ENCODE assay signal across 10 cellular contexts in the genomic region with DNA sequence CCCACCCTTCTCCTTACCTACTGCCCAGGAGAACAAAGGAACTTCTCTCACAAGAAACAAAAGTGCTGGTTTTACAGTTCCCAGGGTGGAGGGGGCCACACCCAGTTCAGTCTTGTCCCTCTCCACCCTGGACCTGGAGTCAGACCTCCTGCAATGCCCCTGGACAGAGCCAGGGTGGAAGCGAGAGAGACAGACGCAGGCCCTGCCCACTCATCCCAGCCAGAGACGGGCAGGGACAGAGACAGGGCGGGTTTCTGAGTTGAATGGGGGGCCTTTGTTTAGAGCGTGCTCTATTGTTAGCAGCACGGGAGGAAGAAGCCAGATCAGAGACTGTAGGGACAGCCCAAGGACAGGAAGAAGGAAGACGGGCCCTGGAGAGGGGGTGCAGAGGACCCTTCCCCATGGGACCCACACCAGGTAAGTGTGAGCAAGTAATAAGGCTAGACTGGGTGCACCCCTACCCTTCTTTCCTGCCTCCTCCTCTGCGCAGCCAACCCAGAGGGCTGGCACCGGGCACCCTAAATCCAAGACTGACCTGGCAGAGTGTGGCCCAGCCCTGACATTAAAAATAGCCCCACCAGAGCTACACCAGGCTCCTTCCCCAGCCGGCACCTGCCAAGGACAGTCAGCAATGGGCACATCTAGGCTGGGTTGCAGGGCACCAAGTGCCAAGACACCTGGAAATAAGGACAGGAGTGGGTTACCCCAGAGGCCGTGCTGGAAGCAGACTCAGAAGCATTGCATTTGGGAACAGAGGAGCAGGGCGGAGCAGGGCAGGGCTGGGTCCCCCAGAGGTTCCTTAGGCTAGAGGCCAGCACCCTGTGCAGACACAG. TPM values are rescaled to one million over a fixed set of nuclear protein-coding genes. Genes with fewer than 3 reads are reported as not detected.
DNase-seq lines count a peak whose midpoint lies in the region; ATAC-seq and TF ChIP-seq lines count a peak whose summit lies in the region.
"Had no signal": no experiment of that assay in that cellular context is flagged by ENCODE, and none has a peak within 500 bp of the region (broad histone marks: within the 10 kb centered on the region; RNA-seq: fewer than 3 reads in every experiment).

No MANE protein-coding gene starts in this region.

- no peaks in the 10 kb centered on the region for H3K9me3 Mint-ChIP-seq in GM23338
- no peaks in the 10 kb centered on the region for H3K9me3 Mint-ChIP-seq in activated T-helper 1 cell treated with anti-CD3 and anti-CD28 coated beads, Interleukin-12 subunit alpha, Interleukin-12 subunit beta, Interleukin-2, Interleukin-4 antibody, amounts not matched to agents 30 ng/mL and 10 ng/mL and 1 ng/mL, durations not matched to agents 14 hours and 24 hours and 36 hours
- H3K9me3 Mint-ChIP-seq: activated CD4-positive, alpha-beta T cell treated with anti-CD3 and anti-CD28 coated beads, Interleukin-2, amount 10 ng/mL, durations not matched to agents 24 days and 14 days had no signal

- H3K9me3 ChIP-seq in mammary epithelial cell (replicated peaks; ENCODE audit: insufficient read depth, low read length) (no peaks in the 10 kb centered on the region), iPS-20b (ENCODE audit: insufficient read depth, low read depth, low read length) (no peaks in the 10 kb centered on the region), psoas muscle (no peaks in the 10 kb centered on the region)

- WGBS in mammary epithelial cell (ENCODE audit: low coverage, missing lambda C conversion rate), result 29% methylated on average over 10 of the region's 12 CpGs
- WGBS in psoas muscle, 3 donors, result 20 to 25% (median 25%) methylated on average over 11 to 12 of the region's 12 CpGs

- H3K4me2 ChIP-seq in GM23338, result peak overlapping the region; percentile 69
- peak overlapping the region; percentile 46 for H3K4me2 ChIP-seq in mammary epithelial cell (ENCODE audit: insufficient read depth, low read depth, low read length)

- peaks cover 65% of the 10 kb centered on the region for H3K79me2 ChIP-seq in GM23338 (replicated peaks; ENCODE audit: insufficient read depth)
- peaks cover 94% of the 10 kb centered on the region for H3K79me2 ChIP-seq in mammary epithelial cell (ENCODE audit: insufficient read depth, low read length)

- no TSS peak for BruUV-seq in mammary epithelial cell (replicated peaks; lab: Mats Ljungman, UMichigan)

- no peaks in the 10 kb centered on the region for H3K9me2 ChIP-seq in GM23338 (ENCODE audit: insufficient read depth)

- in situ Hi-C loops in mammary epithelial cell (cut with MboI; ENCODE audit: low sequenced_read_pairs in 2 of 2), result no loop called here

- intact Hi-C loops in mammary epithelial cell (cut with micrococcal nuclease), result loop anchor here (1.0 kb wide), 1 partner anchor 9 kb away; no protein-coding TSS in a partner anchor
- intact Hi-C loops in psoas muscle (cut with DNase I), result no loop called here
- intact Hi-C loops in activated T-helper 1 cell treated with anti-CD3 and anti-CD28 coated beads, Interleukin-12 subunit alpha, Interleukin-12 subunit beta, Interleukin-2, Interleukin-4 antibody, amounts not matched to agents 30 ng/mL and 10 ng/mL and 1 ng/mL, durations not matched to agents 14 hours and 24 hours and 36 hours (cut with micrococcal nuclease), result no loop called here

- H2AFZ ChIP-seq in GM23338 (no peak overlapping the region), mammary epithelial cell (ENCODE audit: low read depth, low read length) (no peak overlapping the region)

- ATAC-seq in GM23338 (peak; percentile 70), psoas muscle (peak; percentile 36 to 78 (median 72)), GM18858 (IDR thresholded peaks at IDR 0.05; ENCODE audit: unreplicated experiment) (no peak)

- peaks cover 21% of the 10 kb centered on the region for H3K36me3 Mint-ChIP-seq in GM23338 (ENCODE audit: low read depth)
- H3K36me3 Mint-ChIP-seq in activated T-helper 1 cell treated with anti-CD3 and anti-CD28 coated beads, Interleukin-12 subunit alpha, Interleukin-12 subunit beta, Interleukin-2, Interleukin-4 antibody, amounts not matched to agents 30 ng/mL and 10 ng/mL and 1 ng/mL, durations not matched to agents 14 hours and 24 hours and 36 hours (ENCODE audit: low read depth), result no peaks in the 10 kb centered on the region

- peak overlapping the region; percentile 85 for H3K27ac Mint-ChIP-seq in GM23338
- no peak overlapping the region for H3K27ac Mint-ChIP-seq in activated T-helper 1 cell treated with anti-CD3 and anti-CD28 coated beads, Interleukin-12 subunit alpha, Interleukin-12 subunit beta, Interleukin-2, Interleukin-4 antibody, amounts not matched to agents 30 ng/mL and 10 ng/mL and 1 ng/mL, durations not matched to agents 14 hours and 24 hours and 36 hours
- H3K27ac Mint-ChIP-seq: activated CD4-positive, alpha-beta T cell treated with anti-CD3 and anti-CD28 coated beads, Interleukin-2, amount 10 ng/mL, durations not matched to agents 24 days and 14 days had no signal

- peak overlapping the region; percentile 73 for H3K9ac ChIP-seq in mammary epithelial cell (ENCODE audit: insufficient read depth, low read length)
- peak overlapping the region; percentile 45 for H3K9ac ChIP-seq in iPS-20b (ENCODE audit: low read depth, low read length)

- no peaks in the 10 kb centered on the region for H3K36me3 ChIP-seq in GM23338 (ENCODE audit: insufficient read depth)
- peaks cover 5% of the 10 kb centered on the region for H3K36me3 ChIP-seq in mammary epithelial cell (ENCODE audit: insufficient read depth, low read length)
- H3K36me3 ChIP-seq in iPS-20b (ENCODE audit: insufficient read depth, low read depth, low read length), result peaks cover 21% of the 10 kb centered on the region
- peaks cover 0 to 15% of the 10 kb centered on the region in 2 donors for H3K36me3 ChIP-seq in psoas muscle (ENCODE audit: insufficient read depth in 1 of 2, low read depth in 1 of 2)

- peak overlapping the region; percentile 88; the same call in 1 of the 2 replicates for H3K27ac ChIP-seq in GM23338 (ENCODE audit: low read depth)
- H3K27ac ChIP-seq in mammary epithelial cell (ENCODE audit: insufficient read depth, low read depth, low read length), result peak overlapping the region; percentile 93
- no peak overlapping the region for H3K27ac ChIP-seq in iPS-20b (ENCODE audit: low read length)
- H3K27ac ChIP-seq in psoas muscle, result peak overlapping the region; percentile 80

- peak overlapping the region; percentile 36; the same call in 1 of the 2 replicates for H3K4me3 ChIP-seq in GM23338
- no peak overlapping the region for H3K4me3 ChIP-seq in mammary epithelial cell (replicated peaks in 1 of 3; ENCODE audit: insufficient read depth in 1 of 3, low read depth in 2 of 3, low read length in 3 of 3)
- no peak overlapping the region; the same call in 1 of the 2 replicates for H3K4me3 ChIP-seq in iPS-20b (ENCODE audit: low read length)
- H3K4me3 ChIP-seq in psoas muscle, result peak overlapping the region; percentile 23

- peaks cover 54% of the 10 kb centered on the region for H3K4me1 Mint-ChIP-seq in GM23338
- no peaks in the 10 kb centered on the region for H3K4me1 Mint-ChIP-seq in activated T-helper 1 cell treated with anti-CD3 and anti-CD28 coated beads, Interleukin-12 subunit alpha, Interleukin-12 subunit beta, Interleukin-2, Interleukin-4 antibody, amounts not matched to agents 30 ng/mL and 10 ng/mL and 1 ng/mL, durations not matched to agents 14 hours and 24 hours and 36 hours (ENCODE audit: low read depth)
- H3K4me1 Mint-ChIP-seq: activated CD4-positive, alpha-beta T cell treated with anti-CD3 and anti-CD28 coated beads, Interleukin-2, amount 10 ng/mL, durations not matched to agents 24 days and 14 days had no signal

- H3F3A ChIP-seq in GM23338 (replicated peaks; ENCODE audit: low read depth), result peaks cover 15% of the 10 kb centered on the region; the same call in 1 of the 2 replicates

- H3K4me1 ChIP-seq in GM23338 (ENCODE audit: insufficient read depth), result peaks cover 56% of the 10 kb centered on the region
- H3K4me1 ChIP-seq in mammary epithelial cell (ENCODE audit: insufficient read depth, low read length), result peaks cover 65% of the 10 kb centered on the region
- peaks cover 36% of the 10 kb centered on the region for H3K4me1 ChIP-seq in iPS-20b (ENCODE audit: insufficient read depth, low read length)
- peaks cover 52% of the 10 kb centered on the region for H3K4me1 ChIP-seq in psoas muscle

- CTCF ChIA-PET in mammary epithelial cell (lab: Charles Lee; ENCODE audit: low non-redundant PET), result no interaction called here

- peaks cover 9% of the 10 kb centered on the region for H3K27me3 Mint-ChIP-seq in GM23338 (ENCODE audit: insufficient read depth, low read depth, poor library complexity)
- H3K27me3 Mint-ChIP-seq in activated T-helper 1 cell treated with anti-CD3 and anti-CD28 coated beads, Interleukin-12 subunit alpha, Interleukin-12 subunit beta, Interleukin-2, Interleukin-4 antibody, amounts not matched to agents 30 ng/mL and 10 ng/mL and 1 ng/mL, durations not matched to agents 14 hours and 24 hours and 36 hours (ENCODE audit: insufficient read depth), result no peaks in the 10 kb centered on the region
- H3K27me3 Mint-ChIP-seq: activated CD4-positive, alpha-beta T cell treated with anti-CD3 and anti-CD28 coated beads, Interleukin-2, amount 10 ng/mL, durations not matched to agents 24 days and 14 days had no signal

- H4K20me1 ChIP-seq in GM23338 (replicated peaks; ENCODE audit: insufficient read depth) (peaks cover 4% of the 10 kb centered on the region), mammary epithelial cell (ENCODE audit: insufficient read depth, low read length) (no peaks in the 10 kb centered on the region)

- TF ChIP-seq CTCF in GM23338 (conservative IDR thresholded peaks at IDR 0.05; ENCODE audit: low read depth in 2 of 2) (no peak), mammary epithelial cell (conservative IDR thresholded peaks at IDR 0.05 in 1 of 2, IDR thresholded peaks at IDR 0.05 in 1 of 2; ENCODE audit: extremely low read depth in 1 of 2, insufficient read depth in 1 of 2, low read depth in 1 of 2, low read length in 2 of 2) (no peak), psoas muscle (IDR thresholded peaks at IDR 0.05) (no peak)

- no peak overlapping the region; the same call in 2 of the 3 replicates for H3K4me3 Mint-ChIP-seq in GM23338
- no peak overlapping the region for H3K4me3 Mint-ChIP-seq in activated T-helper 1 cell treated with anti-CD3 and anti-CD28 coated beads, Interleukin-12 subunit alpha, Interleukin-12 subunit beta, Interleukin-2, Interleukin-4 antibody, amounts not matched to agents 30 ng/mL and 10 ng/mL and 1 ng/mL, durations not matched to agents 14 hours and 24 hours and 36 hours
- H3K4me3 Mint-ChIP-seq: activated CD4-positive, alpha-beta T cell treated with anti-CD3 and anti-CD28 coated beads, Interleukin-2, amount 10 ng/mL, durations not matched to agents 24 days and 14 days had no signal

- dilution Hi-C loops in mammary epithelial cell (cut with HindIII; ENCODE audit: low sequenced_read_pairs), result no loop called here

- DNase-seq in GM23338 (ENCODE audit: low spot score), result peak; percentile 68
- DNase-seq in mammary epithelial cell, result peak; percentile 92
- peak in 1 of 2 donors; percentile 83 for DNase-seq in psoas muscle
- no peak for DNase-seq in T-helper 2 cell
- no peak for DNase-seq in stimulated activated naive CD4-positive, alpha-beta T cell treated with Interleukin-2 at 50 U/mL for 16 hours (lab: John Stamatoyannopoulos, UW)
- no peak for DNase-seq in activated T-helper 1 cell treated with anti-CD3 and anti-CD28 coated beads, Interleukin-12 subunit alpha, Interleukin-12 subunit beta, Interleukin-2, Interleukin-4 antibody, amounts not matched to agents 30 ng/mL and 10 ng/mL and 1 ng/mL, durations not matched to agents 14 hours and 24 hours and 36 hours (ENCODE audit: low spot score)
- DNase-seq: activated CD4-positive, alpha-beta T cell treated with anti-CD3 and anti-CD28 coated beads, Interleukin-2, amount 10 ng/mL, durations not matched to agents 24 days and 14 days; central memory CD4-positive, alpha-beta T cell had no signal

- H3K27me3 ChIP-seq in GM23338 (ENCODE audit: insufficient read depth) (no peaks in the 10 kb centered on the region), mammary epithelial cell (ENCODE audit: insufficient read depth, low read length) (no peaks in the 10 kb centered on the region), iPS-20b (ENCODE audit: insufficient read depth, low read length) (no peaks in the 10 kb centered on the region), psoas muscle (ENCODE audit: insufficient read depth in 3 of 3, low read length in 2 of 3) (no peaks in the 10 kb centered on the region)

RNA-seq across cellular contexts. Expression of gene JUP, which starts 10.9 kb away (rescaled TPM):
- total RNA-seq in GM23338 (2014; rRNA removed; shearing (Covaris generic)), result 160 and 177 TPM in 2 replicates
- 45.5 and 47.2 TPM in 2 replicates for polyA plus RNA-seq in GM23338 (2016; fragmentation: Nextera tagmentation; extraction: Ambion mirVana)
- total RNA-seq in mammary epithelial cell, result 100 to 1,000 TPM; 444 to 578 TPM
- polyA plus RNA-seq in mammary epithelial cell, result 223 TPM
- polyA minus RNA-seq in mammary epithelial cell, result 582 TPM
- total RNA-seq in psoas muscle, result 10 to 100 TPM; 19.4 to 55.0 (median 43.5) TPM
- polyA plus RNA-seq in psoas muscle, result 10 to 100 TPM in 2 of 3 donors, 1 to 10 TPM in 1; 9.4 to 30.3 (median 25.8) TPM
- 0.12 and 0.39 TPM in 2 replicates for total RNA-seq in activated T-helper 1 cell treated with anti-CD3 and anti-CD28 coated beads, Interleukin-12 subunit alpha, Interleukin-12 subunit beta, Interleukin-2, Interleukin-4 antibody, amounts not matched to agents 30 ng/mL and 10 ng/mL and 1 ng/mL, durations not matched to agents 14 hours and 24 hours and 36 hours

RNA-seq across cellular contexts. Expression of gene P3H4, which starts 36.1 kb away (rescaled TPM):
- total RNA-seq in GM23338 (2014; rRNA removed; shearing (Covaris generic)), result 27.9 and 33.3 TPM in 2 replicates
- polyA plus RNA-seq in GM23338 (2016; fragmentation: Nextera tagmentation; extraction: Ambion mirVana), result 16.0 and 17.0 TPM in 2 replicates
- 10 to 100 TPM; 30.5 to 42.3 TPM for total RNA-seq in mammary epithelial cell
- 32.7 TPM for polyA plus RNA-seq in mammary epithelial cell
- 6.2 TPM for polyA minus RNA-seq in mammary epithelial cell
- total RNA-seq in psoas muscle, result 1 to 10 TPM; 1.7 to 3.4 (median 2.5) TPM
- polyA plus RNA-seq in psoas muscle, result 1 to 10 TPM in 2 of 3 donors, under 1 TPM in 1; 0.58 to 1.5 (median 1.4) TPM
- total RNA-seq in activated T-helper 1 cell treated with anti-CD3 and anti-CD28 coated beads, Interleukin-12 subunit alpha, Interleukin-12 subunit beta, Interleukin-2, Interleukin-4 antibody, amounts not matched to agents 30 ng/mL and 10 ng/mL and 1 ng/mL, durations not matched to agents 14 hours and 24 hours and 36 hours, result 4.1 and 5.0 TPM in 2 replicates

RNA-seq across cellular contexts. Expression of gene FKBP10, which starts 37.2 kb away (rescaled TPM):
- 137 and 151 TPM in 2 replicates for total RNA-seq in GM23338 (2014; rRNA removed; shearing (Covaris generic))
- polyA plus RNA-seq in GM23338 (2016; fragmentation: Nextera tagmentation; extraction: Ambion mirVana) (26.2 and 32.2 TPM in 2 replicates), mammary epithelial cell (99.6 TPM), psoas muscle (1 to 10 TPM; 3.9 to 5.8 (median 4.7) TPM)
- total RNA-seq in mammary epithelial cell (100 to 1,000 TPM; 131 to 137 TPM), psoas muscle (1 to 10 TPM; 5.4 to 9.5 (median 6.8) TPM)
- polyA minus RNA-seq in mammary epithelial cell, result 46.0 TPM
- total RNA-seq in activated T-helper 1 cell treated with anti-CD3 and anti-CD28 coated beads, Interleukin-12 subunit alpha, Interleukin-12 subunit beta, Interleukin-2, Interleukin-4 antibody, amounts not matched to agents 30 ng/mL and 10 ng/mL and 1 ng/mL, durations not matched to agents 14 hours and 24 hours and 36 hours, result 0.62 and 1.1 TPM in 2 replicates

RNA-seq across cellular contexts. Expression of gene HAP1, which starts 41.2 kb away (rescaled TPM):
- total RNA-seq in GM23338 (2014; rRNA removed; shearing (Covaris generic)), result 2.2 and 3.5 TPM in 2 replicates
- polyA plus RNA-seq in GM23338 (2016; fragmentation: Nextera tagmentation; extraction: Ambion mirVana), result 1.4 and 1.6 TPM in 2 replicates
- 1 to 10 TPM; 2.2 to 3.7 TPM for total RNA-seq in mammary epithelial cell
- 0.70 TPM for polyA plus RNA-seq in mammary epithelial cell
- polyA minus RNA-seq in mammary epithelial cell, result 0.72 TPM
- total RNA-seq in psoas muscle, result under 1 TPM in 2 of 4 donors, not detected in 2; 0.06 to 0.14 TPM
- polyA plus RNA-seq in psoas muscle, result under 1 TPM; under 0.01 to 0.03 (median 0.01) TPM
- total RNA-seq in activated T-helper 1 cell treated with anti-CD3 and anti-CD28 coated beads, Interleukin-12 subunit alpha, Interleukin-12 subunit beta, Interleukin-2, Interleukin-4 antibody, amounts not matched to agents 30 ng/mL and 10 ng/mL and 1 ng/mL, durations not matched to agents 14 hours and 24 hours and 36 hours, result not detected in 2 replicates

Comparison
In these comparisons a context has a peak if more than half of its experiments do, and no peak if none do; other contexts are left out.
1. DNase-seq: peak in GM23338 (single experiment) and mammary epithelial cell (single experiment); none in T-helper 2 cell (0 of 5), stimulated activated naive CD4-positive, alpha-beta T cell treated with Interleukin-2 at 50 U/mL for 16 hours (single experiment) and activated T-helper 1 cell treated with anti-CD3 and anti-CD28 coated beads, Interleukin-12 subunit alpha, Interleukin-12 subunit beta, Interleukin-2, Interleukin-4 antibody, amounts not matched to agents 30 ng/mL and 10 ng/mL and 1 ng/mL, durations not matched to agents 14 hours and 24 hours and 36 hours (single experiment).
2. H3K4me3 ChIP-seq: peak in GM23338 (single experiment) and psoas muscle (single experiment); none in mammary epithelial cell (0 of 3) and iPS-20b (single experiment).
3. RNA of gene JUP, which starts 10.9 kb away (total RNA-seq): 444 to 578 TPM in mammary epithelial cell, 160 to 177 TPM in GM23338 and 19.4 to 55.0 TPM in psoas muscle; 0.12 to 0.39 TPM in activated T-helper 1 cell treated with anti-CD3 and anti-CD28 coated beads, Interleukin-12 subunit alpha, Interleukin-12 subunit beta, Interleukin-2, Interleukin-4 antibody, amounts not matched to agents 30 ng/mL and 10 ng/mL and 1 ng/mL, durations not matched to agents 14 hours and 24 hours and 36 hours; every median in the first group is over 10 times any median in the second.
4. RNA of gene FKBP10, which starts 37.2 kb away (total RNA-seq): 137 to 151 TPM in GM23338 and 131 to 137 TPM in mammary epithelial cell; 5.4 to 9.5 TPM in psoas muscle and 0.62 to 1.1 TPM in activated T-helper 1 cell treated with anti-CD3 and anti-CD28 coated beads, Interleukin-12 subunit alpha, Interleukin-12 subunit beta, Interleukin-2, Interleukin-4 antibody, amounts not matched to agents 30 ng/mL and 10 ng/mL and 1 ng/mL, durations not matched to agents 14 hours and 24 hours and 36 hours; every median in the first group is over 10 times any median in the second.